20 cellular contexts compared by ENCODE assay signal in the genomic region with DNA sequence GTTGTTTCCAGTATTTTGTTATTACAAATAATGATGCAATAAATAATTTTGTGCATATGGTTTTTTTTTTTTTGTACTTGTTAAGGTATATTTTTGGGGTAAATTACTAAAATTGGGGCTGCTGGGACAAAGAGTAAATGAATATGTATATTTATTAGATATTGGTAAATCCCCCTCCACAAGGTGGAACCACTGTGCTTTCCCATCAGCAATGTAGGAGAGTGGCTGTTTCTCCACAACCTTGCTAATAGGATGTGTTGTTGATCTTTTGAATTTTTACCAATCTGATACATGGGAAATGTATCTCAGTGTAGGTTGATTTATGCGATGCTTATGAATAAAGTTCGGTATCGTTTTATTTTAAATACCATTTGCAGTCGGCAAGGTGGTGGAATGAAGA.
DNase-seq lines count a peak whose midpoint lies in the region; ATAC-seq, FAIRE-seq and TF ChIP-seq lines count a peak whose summit lies in the region.
"Had no signal": no experiment of that assay in that cellular context is flagged by ENCODE, and none has a peak within 500 bp of the region (broad histone marks: within the 10 kb centered on the region; RNA-seq: fewer than 3 reads in every experiment).

No MANE protein-coding gene starts in this region.

- H3K18ac ChIP-seq in H9 (ENCODE audit: insufficient read length, low read depth, low read length) (no peak overlapping the region), H1 (ENCODE audit: extremely low read depth, low read length) (no peak overlapping the region)

- H2BK5ac ChIP-seq in H9 (ENCODE audit: insufficient read length, low read length) (no peak overlapping the region), H1 (ENCODE audit: low read depth, low read length) (no peak overlapping the region)

- H4K91ac ChIP-seq in H9 (ENCODE audit: insufficient read length, low read depth, low read length): no peak overlapping the region
- no peak overlapping the region for H4K91ac ChIP-seq in H1 (replicated peaks; ENCODE audit: insufficient read length, low read length)

- H3K14ac ChIP-seq in H9 (ENCODE audit: insufficient read depth, low read length) (no peak overlapping the region), H1 (ENCODE audit: insufficient read length) (no peak overlapping the region)

- no peaks in the 10 kb centered on the region for H3K27me3 Mint-ChIP-seq in H9 (ENCODE audit: low read depth)

- peaks cover 9 to 16% of the 10 kb centered on the region in 2 experiments; a peak in 3 of 4 replicates for H3K4me1 Mint-ChIP-seq in H9

- H2BK120ac ChIP-seq in H9 (ENCODE audit: low read depth, low read length, poor library complexity, severe bottlenecking) (no peak overlapping the region), H1 (replicated peaks; ENCODE audit: low read depth, low read length) (no peak overlapping the region)

- H3K56ac ChIP-seq in H9 (ENCODE audit: insufficient read length, low read depth, low read length) (no peak overlapping the region), H1 (replicated peaks; ENCODE audit: insufficient read length, low read depth, low read length) (no peak overlapping the region)

- peak; percentile 44; the same call in 1 of the 3 replicates for TF ChIP-seq CTCF in H9 (conservative IDR thresholded peaks at IDR 0.05)
- peak in 2 of 3 experiments; percentile 21 to 35; a peak in 3 of 4 replicates for TF ChIP-seq CTCF in H1 (IDR thresholded peaks at IDR 0.05; ENCODE audit: control extremely low read depth in 1 of 3, insufficient read depth in 1 of 3, low read depth in 1 of 3, low read length in 3 of 3)
- peak; percentile 14 to 29 (median 20) for TF ChIP-seq CTCF in right lobe of liver (IDR thresholded peaks at IDR 0.05)

- no peaks in the 10 kb centered on the region for H3K79me2 ChIP-seq in H9 (ENCODE audit: insufficient read depth, low read length)
- H3K79me2 ChIP-seq in H1 (ENCODE audit: control insufficient read depth in 1 of 2, insufficient read depth in 2 of 2, low read length in 2 of 2): peaks cover 0 to 6% of the 10 kb centered on the region in 2 experiments; a peak in 1 of 4 replicates

- H3K4me3 ChIP-seq in H1 (ENCODE audit: extremely low read depth in 1 of 4, insufficient read depth in 2 of 4, low read depth in 3 of 4, low read length in 4 of 4) (no peak overlapping the region), right lobe of liver (no peak overlapping the region)
- H3K4me3 ChIP-seq: Peyer's patch had no signal

- H2AK5ac ChIP-seq in H9 (ENCODE audit: insufficient read length, low read length): no peak overlapping the region
- no peak overlapping the region for H2AK5ac ChIP-seq in H1 (ENCODE audit: low read depth, low read length)

- H3K9ac ChIP-seq in H9 (ENCODE audit: extremely low read depth, insufficient read length, low read length): no peak overlapping the region
- no peak overlapping the region for H3K9ac ChIP-seq in H1 (replicated peaks in 1 of 4; ENCODE audit: extremely low read depth in 1 of 4, low read depth in 3 of 4, low read length in 3 of 4)
- H3K9ac ChIP-seq: KMS-11 had no signal

- peaks cover 22% of the 10 kb centered on the region in 2 experiments for H3K9me3 Mint-ChIP-seq in H9

- H3K4ac ChIP-seq in H9 (ENCODE audit: low read depth, low read length) (no peak overlapping the region), H1 (replicated peaks; ENCODE audit: insufficient read length, low read depth, low read length) (no peak overlapping the region)

- TF ChIP-seq EP300 in H1 (IDR thresholded peaks at IDR 0.05; ENCODE audit: borderline replicate concordance in 1 of 2, low read depth in 2 of 2, low read length in 2 of 2): no peak

- ATAC-seq in right lobe of liver (peak in 3 of 4 donors; percentile 44 to 54 (median 48)), GM19455 (IDR thresholded peaks at IDR 0.05; ENCODE audit: unreplicated experiment) (no peak)

- H3K36me3 Mint-ChIP-seq in H9 (ENCODE audit: insufficient read depth in 1 of 3, low read depth in 3 of 3): peaks cover 10 to 28% (median 14%) of the 10 kb centered on the region in 3 experiments; a peak in 6 of 7 replicates

- H4K20me1 ChIP-seq in H9 (ENCODE audit: control insufficient read depth, insufficient read depth, insufficient read length) (no peaks in the 10 kb centered on the region), H1 (replicated peaks in 1 of 2; ENCODE audit: control insufficient read depth in 1 of 2, insufficient read depth in 2 of 2, low read length in 2 of 2) (no peaks in the 10 kb centered on the region)

- H3K27ac ChIP-seq in H9 (ENCODE audit: insufficient read length, low read depth, low read length): no peak overlapping the region
- no peak overlapping the region for H3K27ac ChIP-seq in H1 (ENCODE audit: low read depth, low read length)
- H3K27ac ChIP-seq in right lobe of liver: no peak overlapping the region
- H3K27ac ChIP-seq: KMS-11, Peyer's patch had no signal

- H3K27me3 ChIP-seq in H9 (ENCODE audit: insufficient read depth, low read length) (no peaks in the 10 kb centered on the region), H1 (replicated peaks in 1 of 4; ENCODE audit: control insufficient read depth in 3 of 4, extremely low read depth in 1 of 4, insufficient read depth in 3 of 4, low read length in 3 of 4) (no peaks in the 10 kb centered on the region; a peak in 1 of 7 replicates), right lobe of liver (no peaks in the 10 kb centered on the region)
- H3K27me3 ChIP-seq: Peyer's patch had no signal

- no peak overlapping the region for H4K5ac ChIP-seq in H9 (ENCODE audit: insufficient read length, low read depth, low read length)
- no peak overlapping the region for H4K5ac ChIP-seq in H1 (ENCODE audit: insufficient read length, low read depth, low read length)

- intact Hi-C loops in right lobe of liver (cut with DNase I): no loop called here

- TF ChIP-seq RAD21 in H1 (IDR thresholded peaks at IDR 0.05 in 1 of 2, conservative IDR thresholded peaks at IDR 0.05 in 1 of 2; ENCODE audit: low read depth in 2 of 2, low read length in 2 of 2): peak; percentile 61 to 69

- CTCF ChIA-PET in H1 (lab: Charles Lee; ENCODE audit: partially characterized antibody): interaction anchor here (0.6 to 2.2 kb wide), 17 partner anchors 74 to 366 kb away, joined by 3 to 14 read pairs (median 4); no protein-coding TSS in a partner anchor

- H3K36me3 ChIP-seq in H1 (ENCODE audit: control insufficient read depth in 2 of 4, insufficient read depth in 4 of 4, low read length in 3 of 4) (no peaks in the 10 kb centered on the region; a peak in 1 of 8 replicates), right lobe of liver (no peaks in the 10 kb centered on the region)
- H3K36me3 ChIP-seq: Peyer's patch had no signal

- POLR2A ChIA-PET in H1 (lab: Charles Lee; ENCODE audit: partially characterized antibody): interaction anchor here (1.1 kb wide), 1 partner anchor 206 kb away, joined by 3 read pairs; no protein-coding TSS in a partner anchor

- no peak overlapping the region for H3K4me3 Mint-ChIP-seq in H9

- H3K4me2 ChIP-seq in H9 (ENCODE audit: insufficient read depth, insufficient read length, low read length): no peak overlapping the region
- no peak overlapping the region for H3K4me2 ChIP-seq in H1 (ENCODE audit: insufficient read depth in 1 of 2, low read depth in 2 of 2, low read length in 2 of 2)
- H3K4me2 ChIP-seq: KMS-11 had no signal

- no peak overlapping the region for H4K8ac ChIP-seq in H9 (replicated peaks; ENCODE audit: insufficient read length, low read depth, low read length)
- H4K8ac ChIP-seq in H1 (ENCODE audit: extremely low read depth, insufficient read depth, low read length): no peak overlapping the region

- H3K79me1 ChIP-seq in H9 (ENCODE audit: insufficient read depth, low read depth, low read length, poor library complexity, severe bottlenecking): no peaks in the 10 kb centered on the region
- H3K79me1 ChIP-seq in H1 (ENCODE audit: low read depth, low read length): no peaks in the 10 kb centered on the region

- WGBS in H9 (ENCODE audit: extremely low coverage, insufficient read length, low lambda C conversion rate): no CpG with 5 or more reads among the region's 4 CpGs
- 95% methylated on average over 4 of the region's 4 CpGs; no CpG with 5 or more reads in 1 of the 2 experiments for WGBS in H1 (ENCODE audit: extremely low coverage in 1 of 2, insufficient coverage in 1 of 2, insufficient read length in 1 of 2, insufficient replicate concordance in 2 of 2, low coverage in 1 of 2, low lambda C conversion rate in 2 of 2, missing lambda C conversion rate in 1 of 2), 2 experiments
- 100% methylated on average over 4 of the region's 4 CpGs for WGBS in right lobe of liver (ENCODE audit: insufficient coverage, low coverage, low lambda C conversion rate, missing lambda C conversion rate)

- peak; percentile 7 for FAIRE-seq in H1 (lab: Jason Lieb, UNC)

- no peak for TF ChIP-seq POLR2A in H1 (IDR thresholded peaks at IDR 0.05; ENCODE audit: control extremely low read depth in 1 of 2, low read depth in 2 of 2, low read length in 2 of 2)
- TF ChIP-seq POLR2A in right lobe of liver (IDR thresholded peaks at IDR 0.05): no peak

- DNase-seq in NCI-H82 (lab: John Stamatoyannopoulos, UW): peak; percentile 34
- no peak for DNase-seq in NCI-H82 treated with DMSO at 0.1 percent for 48 hours (lab: John Stamatoyannopoulos, UW; ENCODE audit: unreplicated experiment)
- DNase-seq in H9: no peak
- no peak for DNase-seq in H1 (ENCODE audit: low read depth in 1 of 2, low spot score in 2 of 2)
- no peak for DNase-seq in right lobe of liver
- DNase-seq in NCI-H1048 (lab: John Stamatoyannopoulos, UW): no peak
- no peak for DNase-seq in medulla oblongata (ENCODE audit: extremely low spot score)
- DNase-seq: AML-193, EL, GF-D8, HCEC 1CT, IMR-90, NCI-H1417 treated with DMSO at 0.1 percent for 48 hours, NCI-H187 treated with DMSO at 0.1 percent for 48 hours, NCI-H2107, NCI-H2227 treated with DMSO at 0.1 percent for 48 hours, NCI-H510A, Peyer's patch had no signal

- H3K23ac ChIP-seq in H9 (ENCODE audit: insufficient read length, low read depth, low read length) (no peak overlapping the region), H1 (ENCODE audit: insufficient read length) (no peak overlapping the region)

- H2AFZ ChIP-seq in H9 (ENCODE audit: low read length) (no peak overlapping the region), H1 (ENCODE audit: low read length) (no peak overlapping the region)

- no peak overlapping the region for H2BK15ac ChIP-seq in H9 (ENCODE audit: low read depth, low read length)
- no peak overlapping the region for H2BK15ac ChIP-seq in H1 (ENCODE audit: low read length)

- H3K9me3 ChIP-seq in H9 (ENCODE audit: control insufficient read depth, low read depth, low read length): no peaks in the 10 kb centered on the region
- H3K9me3 ChIP-seq in H1 (ENCODE audit: insufficient read depth in 2 of 2, low read depth in 1 of 2, low read length in 1 of 2): peaks cover 6 to 8% of the 10 kb centered on the region in 2 experiments; a peak in 2 of 4 replicates
- peaks cover 0 to 13% (median 0%) of the 10 kb centered on the region in 4 donors for H3K9me3 ChIP-seq in right lobe of liver

- H2BK12ac ChIP-seq in H9 (ENCODE audit: insufficient read length, low read depth, low read length) (no peak overlapping the region), H1 (ENCODE audit: low read depth, low read length) (no peak overlapping the region)

- 0 out of 7 replicates have a peak overlapping the region, but pooled peaks of 1 of the 3 experiments have one; percentile 40 for H3K27ac Mint-ChIP-seq in H9

- no peaks in the 10 kb centered on the region for H3K23me2 ChIP-seq in H9 (ENCODE audit: insufficient read length, low read depth, low read length, poor library complexity, severe bottlenecking)
- H3K23me2 ChIP-seq in H1 (ENCODE audit: low read depth, low read length): no peaks in the 10 kb centered on the region

- no peak overlapping the region for H3T11ph ChIP-seq in H9 (ENCODE audit: low read length)

- H3K4me1 ChIP-seq in H9 (ENCODE audit: insufficient read depth, low read length): no peaks in the 10 kb centered on the region
- no peaks in the 10 kb centered on the region; a peak in 2 of 7 replicates for H3K4me1 ChIP-seq in H1 (replicated peaks in 1 of 4; ENCODE audit: control insufficient read depth in 3 of 4, insufficient read depth in 4 of 4, low read length in 3 of 4)
- H3K4me1 ChIP-seq in right lobe of liver: no peaks in the 10 kb centered on the region
- H3K4me1 ChIP-seq: Peyer's patch had no signal

- H2BK20ac ChIP-seq in H9 (ENCODE audit: low read depth, low read length, poor library complexity, severe bottlenecking): no peak overlapping the region
- H2BK20ac ChIP-seq in H1 (ENCODE audit: low read length): no peak overlapping the region
